In the genomic region with DNA sequence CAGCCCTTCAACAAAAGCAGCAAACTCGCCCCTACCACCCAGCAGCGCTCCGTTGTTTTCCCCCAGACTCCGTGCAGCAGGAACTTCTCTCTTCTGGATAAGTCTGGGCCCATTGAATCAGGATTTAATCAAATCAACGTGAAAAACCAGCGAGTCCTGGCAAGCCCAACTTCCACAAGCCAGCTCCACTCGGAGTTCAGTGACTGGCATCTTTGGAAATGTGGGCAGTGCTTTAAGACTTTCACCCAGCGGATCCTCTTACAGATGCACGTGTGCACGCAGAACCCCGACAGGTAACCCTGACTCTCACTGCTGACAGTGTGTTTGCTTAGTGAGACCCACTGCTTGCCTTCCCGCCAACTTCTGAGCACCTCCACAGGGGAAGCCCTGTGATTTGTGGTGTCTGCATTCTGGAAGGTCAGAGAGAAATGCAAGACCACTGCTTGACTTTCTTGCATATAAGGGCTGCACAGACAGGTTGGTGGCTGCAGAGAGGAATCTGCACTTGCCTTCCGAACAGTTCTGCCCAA, we compare ENCODE assay signal across 16 cellular contexts.
"Had no signal": no experiment of that assay in that cellular context is flagged by ENCODE, and none has a peak within 500 bp of the region (broad histone marks: within the 10 kb centered on the region; RNA-seq: fewer than 3 reads in every experiment).

No MANE protein-coding gene starts in this region.

- H3K27me3 ChIP-seq: adrenal gland, pancreas, sigmoid colon, thyroid gland had no signal

- H3K27ac ChIP-seq: adrenal gland, pancreas, sigmoid colon, thyroid gland, WERI-Rb-1 had no signal

- H3K9me3 Mint-ChIP-seq: activated naive CD4-positive, alpha-beta T cell treated with anti-CD3 and anti-CD28 coated beads, Interleukin-2, amount 50 U/mL, for 72 hours; effector memory CD8-positive, alpha-beta T cell; memory B cell; stimulated activated naive B cell treated with anti-CD40 and anti-IgM and Interleukin-4, amounts not matched to agents 10 μg/mL and 1 μg/mL and 100 μg/mL, for 72 hours had no signal

- ATAC-seq: activated naive CD4-positive, alpha-beta T cell treated with anti-CD3 and anti-CD28 coated beads, Interleukin-2, amount 50 U/mL, for 72 hours; effector memory CD8-positive, alpha-beta T cell; left ventricle myocardium superior; pancreas; stimulated activated naive B cell treated with anti-CD40 and anti-IgM and Interleukin-4, amounts not matched to agents 10 μg/mL and 1 μg/mL and 100 μg/mL, for 72 hours; T-helper 17 cell had no signal

- H3K36me3 Mint-ChIP-seq: activated naive CD4-positive, alpha-beta T cell treated with anti-CD3 and anti-CD28 coated beads, Interleukin-2, amount 50 U/mL, for 72 hours; memory B cell; naive B cell; stimulated activated naive B cell treated with anti-CD40 and anti-IgM and Interleukin-4, amounts not matched to agents 10 μg/mL and 1 μg/mL and 100 μg/mL, for 72 hours had no signal

- DNase-seq: activated CD4-positive, alpha-beta T cell treated with anti-CD3 and anti-CD28 coated beads, Interleukin-2, amount 50 U/mL, for 48 hours; activated gamma-delta T cell treated with Interleukin-2 at 50 U/mL for 16 hours; adrenal gland; effector memory CD8-positive, alpha-beta T cell; kidney glomerular epithelial cell; left ventricle myocardium superior; naive B cell; pancreas; sigmoid colon; stimulated activated CD4-positive, alpha-beta T cell treated with anti-CD3 and anti-CD28 coated beads, Interleukin-4, amount 100 ng/mL, for 4 hours; stimulated activated naive B cell treated with anti-CD40 and anti-IgM and Interleukin-4, amounts not matched to agents 10 μg/mL and 1 μg/mL and 100 μg/mL, for 72 hours; T-helper 17 cell; thyroid gland; WERI-Rb-1 had no signal

- H3K4me3 ChIP-seq: adrenal gland, pancreas, sigmoid colon, thyroid gland had no signal

- H3K4me1 Mint-ChIP-seq: memory B cell; naive B cell; stimulated activated naive B cell treated with anti-CD40 and anti-IgM and Interleukin-4, amounts not matched to agents 10 μg/mL and 1 μg/mL and 100 μg/mL, for 72 hours; T-helper 17 cell had no signal

- H3K4me1 ChIP-seq: adrenal gland, pancreas, thyroid gland had no signal

- H3K36me3 ChIP-seq: adrenal gland, pancreas, thyroid gland, WERI-Rb-1 had no signal

- H3K9me3 ChIP-seq: adrenal gland, pancreas, sigmoid colon, thyroid gland had no signal

- H3K4me3 Mint-ChIP-seq: effector memory CD8-positive, alpha-beta T cell; memory B cell; naive B cell; stimulated activated naive B cell treated with anti-CD40 and anti-IgM and Interleukin-4, amounts not matched to agents 10 μg/mL and 1 μg/mL and 100 μg/mL, for 72 hours; T-helper 17 cell had no signal

- H3K27ac Mint-ChIP-seq: activated naive CD4-positive, alpha-beta T cell treated with anti-CD3 and anti-CD28 coated beads, Interleukin-2, amount 50 U/mL, for 72 hours; effector memory CD8-positive, alpha-beta T cell; memory B cell; naive B cell; stimulated activated naive B cell treated with anti-CD40 and anti-IgM and Interleukin-4, amounts not matched to agents 10 μg/mL and 1 μg/mL and 100 μg/mL, for 72 hours; T-helper 17 cell had no signal
